13 cellular contexts compared by ENCODE assay signal in genomic region chr7:81111781-81112540, GRCh38.
A peak's percentile ranks its signal among the peaks of the same experiment; 100 is the strongest.
DNase-seq lines count a peak whose midpoint lies in the region; TF ChIP-seq lines count a peak whose summit lies in the region.
"Had no signal": no experiment of that assay in that cellular context is flagged by ENCODE, and none has a peak within 500 bp of the region (broad histone marks: within the 10 kb centered on the region; RNA-seq: fewer than 3 reads in every experiment).

No MANE protein-coding gene starts in this region.

- H3K27me3 Mint-ChIP-seq in HFFc6 (ENCODE audit: insufficient read depth) (no peaks in the 10 kb centered on the region), type B pancreatic cell (no peaks in the 10 kb centered on the region)
- H3K27me3 Mint-ChIP-seq: activated CD8-positive, alpha-beta memory T cell treated with anti-CD3 and anti-CD28 coated beads, Interleukin-2, amount 10 ng/mL, durations not matched to agents 7 days and 5 days had no signal

- no peak overlapping the region for H3K4me3 ChIP-seq in kidney epithelial cell (ENCODE audit: low read depth, low read length)
- H3K4me3 ChIP-seq: tibial artery had no signal

- H3K27ac Mint-ChIP-seq in HFFc6 = peak overlapping the region; percentile 31; the same call in 1 of the 2 replicates
- H3K27ac Mint-ChIP-seq in type B pancreatic cell = peak overlapping the region; percentile 79
- H3K27ac Mint-ChIP-seq: activated CD8-positive, alpha-beta memory T cell treated with anti-CD3 and anti-CD28 coated beads, Interleukin-2, amount 10 ng/mL, durations not matched to agents 7 days and 5 days; immature natural killer cell; T-helper 1 cell treated with Interleukin-12 subunit alpha and Interleukin-12 subunit beta and Interleukin-4 antibody, amounts not matched to agents 30 μg/mL and 1 μg/mL, for 36 hours had no signal

- no peaks in the 10 kb centered on the region for H3K27me3 ChIP-seq in kidney epithelial cell (ENCODE audit: control insufficient read depth, insufficient read depth, low read length)
- H3K27me3 ChIP-seq: tibial artery had no signal

- H3K4me3 Mint-ChIP-seq in HFFc6 = no peak overlapping the region; the same call in 1 of the 2 replicates
- H3K4me3 Mint-ChIP-seq in type B pancreatic cell = peak overlapping the region; percentile 75
- H3K4me3 Mint-ChIP-seq: activated CD8-positive, alpha-beta memory T cell treated with anti-CD3 and anti-CD28 coated beads, Interleukin-2, amount 10 ng/mL, durations not matched to agents 7 days and 5 days; immature natural killer cell; T-helper 1 cell treated with Interleukin-12 subunit alpha and Interleukin-12 subunit beta and Interleukin-4 antibody, amounts not matched to agents 30 μg/mL and 1 μg/mL, for 36 hours had no signal

- H3K4me1 Mint-ChIP-seq in HFFc6 (ENCODE audit: low read depth) (peaks cover 43% of the 10 kb centered on the region), type B pancreatic cell (ENCODE audit: unreplicated experiment) (peaks cover 35% of the 10 kb centered on the region)
- H3K4me1 Mint-ChIP-seq: activated CD8-positive, alpha-beta memory T cell treated with anti-CD3 and anti-CD28 coated beads, Interleukin-2, amount 10 ng/mL, durations not matched to agents 7 days and 5 days; immature natural killer cell had no signal

- no peaks in the 10 kb centered on the region for H3K36me3 ChIP-seq in kidney epithelial cell (ENCODE audit: control insufficient read depth, insufficient read depth, low read length)
- H3K36me3 ChIP-seq: tibial artery had no signal

- no peak for TF ChIP-seq CTCF in HFFc6 (IDR thresholded peaks at IDR 0.05)
- TF ChIP-seq CTCF in kidney epithelial cell (IDR thresholded peaks at IDR 0.05; ENCODE audit: insufficient read depth, low read length, poor library complexity, severe bottlenecking) = no peak
- TF ChIP-seq CTCF in type B pancreatic cell (conservative IDR thresholded peaks at IDR 0.05) = no peak

- H3K9me3 Mint-ChIP-seq in HFFc6 (no peaks in the 10 kb centered on the region), type B pancreatic cell (peaks cover 4% of the 10 kb centered on the region)
- H3K9me3 Mint-ChIP-seq: T-helper 1 cell treated with Interleukin-12 subunit alpha and Interleukin-12 subunit beta and Interleukin-4 antibody, amounts not matched to agents 30 μg/mL and 1 μg/mL, for 36 hours had no signal

- DNase-seq in HFFc6 (no peak), astrocyte of the hippocampus (ENCODE audit: low read depth, low spot score) (peak; percentile 20), kidney epithelial cell (ENCODE audit: low read depth) (peak; percentile 10), type B pancreatic cell (ENCODE audit: extremely low spot score, unreplicated experiment) (no peak), HPDE6-E6E7 (ENCODE audit: extremely low spot score) (no peak), NCI-H2107 treated with DMSO at 0.1 percent for 48 hours (lab: John Stamatoyannopoulos, UW; ENCODE audit: unreplicated experiment) (no peak), NCI-H1436 treated with DMSO at 0.1 percent for 48 hours (lab: John Stamatoyannopoulos, UW) (no peak)
- DNase-seq: activated CD8-positive, alpha-beta memory T cell treated with anti-CD3 and anti-CD28 coated beads, Interleukin-2, amount 10 ng/mL, durations not matched to agents 7 days and 5 days; anterior cingulate cortex; immature natural killer cell; NCI-H1092 treated with DMSO at 0.1 percent for 48 hours; tibial artery had no signal

- H3K36me3 Mint-ChIP-seq in HFFc6 (ENCODE audit: low read depth) (no peaks in the 10 kb centered on the region), type B pancreatic cell (no peaks in the 10 kb centered on the region)
- H3K36me3 Mint-ChIP-seq: activated CD8-positive, alpha-beta memory T cell treated with anti-CD3 and anti-CD28 coated beads, Interleukin-2, amount 10 ng/mL, durations not matched to agents 7 days and 5 days had no signal

Comparison
In these comparisons a context has a peak if more than half of its experiments do, and no peak if none do; other contexts are left out.
1. DNase-seq: peak in astrocyte of the hippocampus (single experiment) and kidney epithelial cell (single experiment); none in HFFc6 (single experiment), type B pancreatic cell (single experiment), HPDE6-E6E7 (single experiment), NCI-H2107 treated with DMSO at 0.1 percent for 48 hours (single experiment) and NCI-H1436 treated with DMSO at 0.1 percent for 48 hours (single experiment).